9 cellular contexts compared by ENCODE assay signal in the genomic region with DNA sequence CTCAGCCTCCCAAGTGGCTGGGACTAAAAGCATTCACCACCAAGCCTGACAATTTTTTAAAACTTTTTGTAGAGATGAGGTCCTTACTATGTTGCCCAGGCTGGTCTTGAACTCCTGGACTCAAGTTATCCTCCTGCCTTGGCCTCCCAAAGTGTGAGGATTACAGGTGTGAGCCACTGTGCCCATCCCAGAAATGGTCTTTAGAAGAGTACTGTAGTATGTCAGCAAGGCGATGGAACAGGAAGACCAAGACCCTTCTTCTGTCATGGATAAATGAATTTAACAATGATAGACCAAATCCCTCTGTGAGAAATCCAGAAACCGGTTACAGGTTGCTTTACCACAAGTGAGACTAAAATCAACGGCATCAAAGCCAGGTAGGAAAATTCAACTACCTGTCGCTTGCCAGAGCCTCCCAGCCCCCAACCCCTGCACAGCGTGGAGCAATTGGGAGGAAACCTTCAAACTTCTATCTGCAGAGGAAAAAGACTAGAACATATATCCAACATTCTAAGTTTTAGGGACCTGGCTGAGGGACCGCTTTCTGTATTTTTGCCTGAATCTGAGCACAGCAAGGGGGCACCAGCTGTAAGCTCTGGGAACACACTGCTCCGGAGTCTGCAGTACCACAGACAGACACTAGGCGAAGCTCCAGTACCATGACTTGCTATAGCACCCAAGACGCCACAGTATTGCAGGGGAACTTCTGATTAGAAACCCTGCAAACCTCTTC. TPM values are rescaled to one million over a fixed set of nuclear protein-coding genes. Genes with fewer than 3 reads are reported as not detected.
A peak's percentile ranks its signal among the peaks of the same experiment; 100 is the strongest.
DNase-seq lines count a peak whose midpoint lies in the region; ATAC-seq, FAIRE-seq and TF ChIP-seq lines count a peak whose summit lies in the region.
"Had no signal": no experiment of that assay in that cellular context is flagged by ENCODE, and none has a peak within 500 bp of the region (broad histone marks: within the 10 kb centered on the region; RNA-seq: fewer than 3 reads in every experiment).

No MANE protein-coding gene starts in this region.

- no peaks in the 10 kb centered on the region for H3K36me3 ChIP-seq in tibial nerve

- ATAC-seq in activated T-cell treated with anti-CD3 and anti-CD28 coated beads, Interleukin-2, amount 50 U/mL, for 72 hours (replicated peaks in 1 of 2), result peak; percentile 97 to 98
- ATAC-seq in foreskin keratinocyte, result peak; percentile 98

- H3K27me3 ChIP-seq in foreskin keratinocyte (peaks cover 35% of the 10 kb centered on the region), tibial nerve (no peaks in the 10 kb centered on the region)

- peaks cover 7% of the 10 kb centered on the region for H3K4me1 Mint-ChIP-seq in activated T-cell treated with anti-CD3 and anti-CD28 coated beads, Interleukin-2, amount 50 U/mL, for 72 hours (ENCODE audit: low read depth)
- H3K4me1 Mint-ChIP-seq in osteocyte (ENCODE audit: unreplicated experiment), result no peaks in the 10 kb centered on the region

- FAIRE-seq in H54 (lab: Jason Lieb, UNC), result peak; percentile 95

- H3K9me3 Mint-ChIP-seq in activated T-cell treated with anti-CD3 and anti-CD28 coated beads, Interleukin-2, amount 50 U/mL, for 72 hours, result no peaks in the 10 kb centered on the region
- no peaks in the 10 kb centered on the region for H3K9me3 Mint-ChIP-seq in osteocyte (ENCODE audit: unreplicated experiment)
- H3K9me3 Mint-ChIP-seq: stimulated activated naive CD8-positive, alpha-beta T cell treated with anti-CD3 and anti-CD28 coated beads, Interleukin-15, Interleukin-2, amounts not matched to agents 100 ng/mL and 50 ng/mL, for 24 hours had no signal

- no peaks in the 10 kb centered on the region for H3K36me3 Mint-ChIP-seq in activated T-cell treated with anti-CD3 and anti-CD28 coated beads, Interleukin-2, amount 50 U/mL, for 72 hours (ENCODE audit: insufficient read depth in 2 of 2)
- no peaks in the 10 kb centered on the region for H3K36me3 Mint-ChIP-seq in osteocyte (ENCODE audit: unreplicated experiment)

- H3K4me3 Mint-ChIP-seq in activated T-cell treated with anti-CD3 and anti-CD28 coated beads, Interleukin-2, amount 50 U/mL, for 72 hours, result no peak overlapping the region
- H3K4me3 Mint-ChIP-seq in osteocyte (ENCODE audit: unreplicated experiment), result no peak overlapping the region
- H3K4me3 Mint-ChIP-seq: stimulated activated naive CD8-positive, alpha-beta T cell treated with anti-CD3 and anti-CD28 coated beads, Interleukin-15, Interleukin-2, amounts not matched to agents 100 ng/mL and 50 ng/mL, for 24 hours had no signal

- WGBS in tibial nerve, 2 donors, result 30 to 31% methylated on average over 9 of the region's 9 CpGs

- TF ChIP-seq EP300 in tibial nerve (IDR thresholded peaks at IDR 0.05), result no peak

- TF ChIP-seq POLR2A in H54 (IDR thresholded peaks at IDR 0.05; ENCODE audit: low read depth, low read length) (no peak), tibial nerve (IDR thresholded peaks at IDR 0.05) (no peak)

- TF ChIP-seq CTCF in LNCAP (IDR thresholded peaks at IDR 0.05) (peak; percentile 98), foreskin keratinocyte (conservative IDR thresholded peaks at IDR 0.05) (peak; percentile 95), osteocyte (IDR thresholded peaks at IDR 0.05) (peak; percentile 61), tibial nerve (IDR thresholded peaks at IDR 0.05) (peak; percentile 71 to 91 (median 79))

- DNase-seq in GM03348 (ENCODE audit: low spot score) (peak; percentile 49), H54 (ENCODE audit: insufficient read length, low spot score) (peak; percentile 24), RPMI7951 (ENCODE audit: low read depth) (peak; percentile 73), foreskin keratinocyte (peak; percentile 36 to 64), osteocyte (ENCODE audit: extremely low spot score, unreplicated experiment) (no peak), tibial nerve (ENCODE audit: low spot score in 2 of 2) (peak; percentile 50 to 79)
- DNase-seq in activated T-cell treated with anti-CD3 and anti-CD28 coated beads, Interleukin-2, amount 50 U/mL, for 72 hours, result peak; percentile 79 to 83

- no peak overlapping the region for H3K4me3 ChIP-seq in tibial nerve

- no peak overlapping the region for H3K27ac Mint-ChIP-seq in activated T-cell treated with anti-CD3 and anti-CD28 coated beads, Interleukin-2, amount 50 U/mL, for 72 hours
- no peak overlapping the region for H3K27ac Mint-ChIP-seq in osteocyte (ENCODE audit: unreplicated experiment)
- H3K27ac Mint-ChIP-seq: stimulated activated naive CD8-positive, alpha-beta T cell treated with anti-CD3 and anti-CD28 coated beads, Interleukin-15, Interleukin-2, amounts not matched to agents 100 ng/mL and 50 ng/mL, for 24 hours had no signal

- H3K27ac ChIP-seq in foreskin keratinocyte (no peak overlapping the region), tibial nerve (no peak overlapping the region)

- H3K27me3 Mint-ChIP-seq in activated T-cell treated with anti-CD3 and anti-CD28 coated beads, Interleukin-2, amount 50 U/mL, for 72 hours (ENCODE audit: low read depth), result peaks cover 16% of the 10 kb centered on the region
- H3K27me3 Mint-ChIP-seq in osteocyte (ENCODE audit: unreplicated experiment), result peaks cover 64% of the 10 kb centered on the region

- H3K4me1 ChIP-seq in foreskin keratinocyte, result no peaks in the 10 kb centered on the region
- H3K4me1 ChIP-seq in tibial nerve, result peaks cover 0 to 6% (median 0%) of the 10 kb centered on the region in 4 donors

- H3K9me3 ChIP-seq in tibial nerve, result no peaks in the 10 kb centered on the region

RNA-seq across cellular contexts. Expression of a gene that starts 51.3 kb away (rescaled TPM):
- total RNA-seq in RPMI7951 (2014; rRNA removed; shearing (Covaris generic)), result 24.3 and 26.0 TPM in 2 replicates
- total RNA-seq in activated T-cell treated with anti-CD3 and anti-CD28 coated beads, Interleukin-2, amount 50 U/mL, for 72 hours, result 10 to 100 TPM; 86.1 to 97.2 TPM
- total RNA-seq in foreskin keratinocyte (57.4 and 63.7 TPM in 2 replicates), osteocyte (66.5 and 70.2 TPM in 2 replicates), tibial nerve (10 to 100 TPM; 37.3 to 50.0 (median 43.2) TPM)
- polyA plus RNA-seq in foreskin keratinocyte, result 37.0 and 44.5 TPM in 2 replicates

RNA-seq across cellular contexts. Expression of a gene that starts 57.5 kb away (rescaled TPM):
- total RNA-seq in RPMI7951 (2014; rRNA removed; shearing (Covaris generic)), result 0.10 and 0.72 TPM in 2 replicates
- total RNA-seq in activated T-cell treated with anti-CD3 and anti-CD28 coated beads, Interleukin-2, amount 50 U/mL, for 72 hours, result under 1 TPM in 1 of 2 donors, not detected in 1; 0.37 TPM
- total RNA-seq in foreskin keratinocyte (not detected in 2 replicates), osteocyte (0.21 TPM in 1 of 2 replicates, not detected in the other), tibial nerve (10 to 100 TPM in 3 of 4 donors, 1 to 10 TPM in 1; 9.6 to 58.1 (median 37.1) TPM)
- 0.04 TPM in 1 of 2 replicates, not detected in the other for polyA plus RNA-seq in foreskin keratinocyte
